In the genomic region with DNA sequence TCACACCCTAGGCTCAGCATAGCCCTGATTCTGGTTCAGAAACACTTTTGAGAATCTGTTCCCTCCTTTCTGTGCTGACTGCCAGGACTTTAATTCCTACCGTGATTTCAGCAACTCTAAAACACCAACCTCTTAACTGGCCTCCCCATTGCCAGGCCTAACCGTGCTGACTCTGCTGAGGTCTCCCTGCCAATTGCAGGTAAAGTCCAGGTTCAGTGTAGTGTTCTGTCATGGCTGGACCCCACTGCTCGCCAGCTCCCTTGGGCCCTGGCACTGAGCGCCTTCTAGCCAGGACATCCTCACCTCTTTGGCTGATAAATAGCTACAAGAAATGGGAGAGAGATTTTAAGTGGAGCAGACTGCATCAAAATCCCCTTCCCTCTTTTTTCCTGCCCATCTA, we compare ENCODE assay signal across 20 cellular contexts. TPM values are rescaled to one million over a fixed set of nuclear protein-coding genes. Genes with fewer than 3 reads are reported as not detected.
"Had no signal": no experiment of that assay in that cellular context is flagged by ENCODE, and none has a peak within 500 bp of the region (broad histone marks: within the 10 kb centered on the region; RNA-seq: fewer than 3 reads in every experiment).

No MANE protein-coding gene starts in this region.

- H3K4me2 ChIP-seq: PC-9 had no signal

- H3K4me3 Mint-ChIP-seq: activated B cell treated with CpG ODN at 0.5 μM for 24 hours; activated CD4-positive, alpha-beta memory T cell treated with anti-CD3 and anti-CD28 coated beads for 36 hours; activated CD4-positive, alpha-beta T cell treated with anti-CD3 and anti-CD28 coated beads, Interleukin-2, amount 10 ng/mL, durations not matched to agents 7 days and 5 days; activated naive CD8-positive, alpha-beta T cell; activated T-cell treated with anti-CD3 and anti-CD28 coated beads, Interleukin-2, amount 50 U/mL, for 4 hours; T-cell had no signal

- H3K27me3 Mint-ChIP-seq: activated naive CD8-positive, alpha-beta T cell had no signal

- H3K27ac Mint-ChIP-seq: activated B cell treated with CpG ODN at 0.5 μM for 24 hours; activated CD4-positive, alpha-beta memory T cell treated with anti-CD3 and anti-CD28 coated beads for 36 hours; activated CD4-positive, alpha-beta T cell treated with anti-CD3 and anti-CD28 coated beads, Interleukin-2, amount 10 ng/mL, durations not matched to agents 7 days and 5 days; activated naive CD8-positive, alpha-beta T cell; T-cell had no signal

- H3K27ac ChIP-seq: PC-9, SK-N-MC had no signal

- H3K36me3 Mint-ChIP-seq: activated CD4-positive, alpha-beta memory T cell treated with anti-CD3 and anti-CD28 coated beads for 36 hours; activated naive CD8-positive, alpha-beta T cell; brain; T-cell had no signal

- ATAC-seq: activated T-cell treated with anti-CD3 and anti-CD28 coated beads, Interleukin-2, amount 50 U/mL, for 4 hours; T-cell had no signal

- H2AFZ ChIP-seq: PC-9 had no signal

- H3K9me3 Mint-ChIP-seq: activated B cell treated with CpG ODN at 0.5 μM for 24 hours; activated CD4-positive, alpha-beta memory T cell treated with anti-CD3 and anti-CD28 coated beads for 36 hours; activated CD4-positive, alpha-beta T cell treated with anti-CD3 and anti-CD28 coated beads, Interleukin-2, amount 10 ng/mL, durations not matched to agents 7 days and 5 days; activated T-cell treated with anti-CD3 and anti-CD28 coated beads, Interleukin-2, amount 50 U/mL, for 4 hours; T-cell had no signal

- DNase-seq: activated B cell treated with CpG ODN at 0.5 μM for 24 hours; activated CD4-positive, alpha-beta memory T cell treated with anti-CD3 and anti-CD28 coated beads for 36 hours; activated CD4-positive, alpha-beta T cell treated with anti-CD3 and anti-CD28 coated beads, Interleukin-2, amount 10 ng/mL, durations not matched to agents 7 days and 5 days; activated CD8-positive, alpha-beta memory T cell treated with anti-CD3 and anti-CD28 coated beads for 24 hours; activated effector memory CD4-positive, alpha-beta T cell treated with anti-CD3 and anti-CD28 coated beads, Interleukin-2, amount 50 U/mL, for 16 hours; activated naive CD4-positive, alpha-beta T cell treated with Interleukin-2 at 50 U/mL for 16 hours; activated T-cell treated with anti-CD3 and anti-CD28 coated beads, Interleukin-2, amount 50 U/mL, for 4 hours; amygdala; KG1; NCI-H1048; NCI-H187 treated with DMSO at 0.1 percent for 48 hours; NCI-H2081 treated with DMSO at 0.1 percent for 48 hours; PC-9; T-cell; T-helper 2 cell; T1000 had no signal

RNA-seq across cellular contexts. Expression of gene UPB1, which starts 4.6 kb away (rescaled TPM):
- total RNA-seq: LHCN-M2 had no signal
